ENCODE assay signal across 8 cellular contexts in genomic region chr1:154219511-154219910, GRCh38. TPM values are rescaled to one million over a fixed set of nuclear protein-coding genes. Genes with fewer than 3 reads are reported as not detected.
A peak's percentile ranks its signal among the peaks of the same experiment; 100 is the strongest.
DNase-seq lines count a peak whose midpoint lies in the region; ATAC-seq and TF ChIP-seq lines count a peak whose summit lies in the region.

No MANE protein-coding gene starts in this region.

- H3K36me3 ChIP-seq in SK-N-SH (replicated peaks in 1 of 2; ENCODE audit: control insufficient read depth in 1 of 2, insufficient read depth in 2 of 2, low read length in 1 of 2): peaks cover 32 to 42% of the 10 kb centered on the region in 2 experiments
- no peaks in the 10 kb centered on the region for H3K36me3 ChIP-seq in neural cell (ENCODE audit: insufficient read depth, low read length)

- H3K79me2 ChIP-seq in SK-N-SH (ENCODE audit: insufficient read depth): peaks cover 94% of the 10 kb centered on the region
- H3K79me2 ChIP-seq in neural cell (replicated peaks; ENCODE audit: insufficient read depth, low read length): peaks cover 69% of the 10 kb centered on the region

- H3K9me2 ChIP-seq in SK-N-SH (no peaks in the 10 kb centered on the region), neural cell (ENCODE audit: insufficient read depth, low read length) (no peaks in the 10 kb centered on the region)

- DNase-seq in SK-N-SH: no peak
- DNase-seq in RKO (ENCODE audit: low spot score): peak; percentile 66
- DNase-seq in epithelial cell of esophagus (ENCODE audit: low read depth): peak; percentile 33

- H3K27ac ChIP-seq in SK-N-SH (ENCODE audit: low read depth in 2 of 2, low read length in 1 of 2) (peak overlapping the region; percentile 95 to 99), neural cell (ENCODE audit: low read length) (peak overlapping the region; percentile 99)

- peaks cover 21% of the 10 kb centered on the region for H4K20me1 ChIP-seq in SK-N-SH (ENCODE audit: insufficient read depth)
- no peaks in the 10 kb centered on the region for H4K20me1 ChIP-seq in neural cell (ENCODE audit: insufficient read depth)

- TF ChIP-seq RAD21 in SK-N-SH (IDR thresholded peaks at IDR 0.05; ENCODE audit: low read length) (no peak), neural cell (conservative IDR thresholded peaks at IDR 0.05) (no peak)

- no peak for TF ChIP-seq EP300 in SK-N-SH (IDR thresholded peaks at IDR 0.05; ENCODE audit: borderline replicate concordance in 1 of 2, low read depth in 1 of 2, low read length in 1 of 2)
- no peak for TF ChIP-seq EP300 in neural cell (conservative IDR thresholded peaks at IDR 0.05; ENCODE audit: poor library complexity, severe bottlenecking)

- no peak for ATAC-seq in SK-N-SH treated with all-trans-retinoic acid at 6 μM for 48 hours
- no peak for ATAC-seq in GM19397 (IDR thresholded peaks at IDR 0.05; ENCODE audit: unreplicated experiment)
- ATAC-seq in HG03565 (IDR thresholded peaks at IDR 0.05; ENCODE audit: unreplicated experiment): no peak
- ATAC-seq in HG03139 (IDR thresholded peaks at IDR 0.05; ENCODE audit: unreplicated experiment): no peak

- H3F3A ChIP-seq in SK-N-SH (replicated peaks; ENCODE audit: insufficient read depth): peaks cover 4% of the 10 kb centered on the region
- peaks cover 8% of the 10 kb centered on the region for H3F3A ChIP-seq in neural cell (ENCODE audit: insufficient read depth, low read length, poor library complexity, severe bottlenecking)

- H3K4me3 ChIP-seq in SK-N-SH (ENCODE audit: low read depth in 2 of 2, low read length in 1 of 2) (peak overlapping the region; percentile 84), epithelial cell of esophagus (ENCODE audit: low read length) (peak overlapping the region; percentile 93), neural cell (ENCODE audit: low read length) (peak overlapping the region; percentile 76)

- TF ChIP-seq CTCF in SK-N-SH (IDR thresholded peaks at IDR 0.05) (no peak), epithelial cell of esophagus (IDR thresholded peaks at IDR 0.05; ENCODE audit: insufficient read depth, low read depth, low read length, missing control alignments) (no peak), neural cell (IDR thresholded peaks at IDR 0.05; ENCODE audit: poor library complexity, severe bottlenecking) (no peak)

- H2AFZ ChIP-seq in SK-N-SH (ENCODE audit: low read depth): no peak overlapping the region; the same call in 1 of the 2 replicates
- peak overlapping the region; percentile 79 for H2AFZ ChIP-seq in neural cell (ENCODE audit: low read depth, low read length)

- peaks cover 14 to 30% of the 10 kb centered on the region in 2 experiments for H3K4me1 ChIP-seq in SK-N-SH (ENCODE audit: control insufficient read depth in 1 of 2, insufficient read depth in 2 of 2, low read depth in 1 of 2, low read length in 1 of 2)

- no peaks in the 10 kb centered on the region for H3K9me3 ChIP-seq in SK-N-SH
- H3K9me3 ChIP-seq in neural cell (ENCODE audit: low read length): no peaks in the 10 kb centered on the region

- CTCF ChIA-PET in SK-N-SH (lab: Yijun Ruan, JAX): interaction anchor here (1.0 to 2.4 kb wide), 4 partner anchors 20 to 126 kb away, joined by 3 to 11 read pairs (median 3); no protein-coding TSS in a partner anchor

- 6% methylated on average over 5 of the region's 5 CpGs for WGBS in SK-N-SH (ENCODE audit: low lambda C conversion rate)

- POLR2A ChIA-PET in SK-N-SH (lab: Yijun Ruan, JAX): interaction anchor here (1.0 to 1.3 kb wide), 2 partner anchors 14 to 229 kb away, joined by 3 to 6 read pairs; partner anchors contain the start of gene RPS27

- H3K27me3 ChIP-seq in SK-N-SH (ENCODE audit: insufficient read depth) (no peaks in the 10 kb centered on the region), neural cell (ENCODE audit: insufficient read depth, low read depth, low read length) (no peaks in the 10 kb centered on the region)

- H3K9ac ChIP-seq in SK-N-SH (peak overlapping the region; percentile 87), neural cell (ENCODE audit: low read length) (peak overlapping the region; percentile 95)

- H3K4me2 ChIP-seq in SK-N-SH: peak overlapping the region; percentile 88
- H3K4me2 ChIP-seq in neural cell (ENCODE audit: low read length): peak overlapping the region; percentile 96

TF ChIP-seq in SK-N-SH, 30 proteins besides CTCF, POLR2A, EP300 and RAD21:
- no peak for TF ChIP-seq IRF3 (IDR thresholded peaks at IDR 0.05; ENCODE audit: low read depth, low read length)
- TF ChIP-seq MXI1 (IDR thresholded peaks at IDR 0.05; ENCODE audit: low read depth, low read length): peak; percentile 9; the same call in 1 of the 2 replicates

TF ChIP-seq in SK-N-SH treated with all-trans-retinoic acid at 6 μM for 48 hours, 23 proteins besides CTCF, POLR2A, EP300 and RAD21 (continues in another document):
- no peak for TF ChIP-seq RARB (CRISPR knock-in tag; IDR thresholded peaks at IDR 0.05)
- no peak for TF ChIP-seq POU6F1 (CRISPR knock-in tag; IDR thresholded peaks at IDR 0.05; ENCODE audit: borderline replicate concordance, low read depth)
- no peak for TF ChIP-seq SNAI2 (CRISPR knock-in tag; IDR thresholded peaks at IDR 0.05)

TF ChIP-seq in neural cell, 6 proteins besides CTCF, POLR2A, EP300 and RAD21:
- TF ChIP-seq MXI1 (conservative IDR thresholded peaks at IDR 0.05; ENCODE audit: poor library complexity, severe bottlenecking): no peak

RNA-seq across cellular contexts. Expression of gene UBAP2L, which starts 1.2 kb away (rescaled TPM):
- polyA plus RNA-seq in SK-N-SH (2012; rRNA removed) (146 and 161 TPM in 2 replicates), neural cell (41.4 and 44.7 TPM in 2 replicates)
- 111 and 115 TPM in 2 replicates for polyA plus RNA-seq in SK-N-SH (2012; cell fraction: cytosol; rRNA removed)
- 191 and 357 TPM in 2 replicates for polyA plus RNA-seq in SK-N-SH (2012; cell fraction: nucleus; rRNA removed)
- 102 and 119 TPM in 2 replicates for polyA minus RNA-seq in neural cell

RNA-seq across cellular contexts. Expression of gene CFAP141, which starts 13.4 kb away (rescaled TPM):
- polyA plus RNA-seq in SK-N-SH (2012; rRNA removed) (not detected in 2 replicates), neural cell (not detected in 2 replicates)
- not detected in 2 replicates for polyA plus RNA-seq in SK-N-SH (2012; cell fraction: cytosol; rRNA removed)
- polyA plus RNA-seq in SK-N-SH (2012; cell fraction: nucleus; rRNA removed): not detected in 2 replicates
- not detected in 2 replicates for polyA minus RNA-seq in neural cell

RNA-seq across cellular contexts. Expression of gene TPM3, which starts 27.6 kb away (rescaled TPM):
- 324 and 359 TPM in 2 replicates for polyA plus RNA-seq in SK-N-SH (2012; rRNA removed)
- polyA plus RNA-seq in SK-N-SH (2012; cell fraction: cytosol; rRNA removed): 391 and 506 TPM in 2 replicates
- polyA plus RNA-seq in SK-N-SH (2012; cell fraction: nucleus; rRNA removed): 163 and 260 TPM in 2 replicates
- polyA plus RNA-seq in neural cell: 339 and 356 TPM in 2 replicates
- polyA minus RNA-seq in neural cell: 205 and 256 TPM in 2 replicates

RNA-seq across cellular contexts. Expression of gene HAX1, which starts 52.9 kb away (rescaled TPM):
- 74.1 and 106 TPM in 2 replicates for polyA plus RNA-seq in SK-N-SH (2012; rRNA removed)
- polyA plus RNA-seq in SK-N-SH (2012; cell fraction: cytosol; rRNA removed): 69.9 and 85.7 TPM in 2 replicates
- 88.9 and 96.0 TPM in 2 replicates for polyA plus RNA-seq in SK-N-SH (2012; cell fraction: nucleus; rRNA removed)
- polyA plus RNA-seq in neural cell: 126 and 155 TPM in 2 replicates
- 67.2 and 71.2 TPM in 2 replicates for polyA minus RNA-seq in neural cell
